1 cellular context compared by ENCODE assay signal in the genomic region with DNA sequence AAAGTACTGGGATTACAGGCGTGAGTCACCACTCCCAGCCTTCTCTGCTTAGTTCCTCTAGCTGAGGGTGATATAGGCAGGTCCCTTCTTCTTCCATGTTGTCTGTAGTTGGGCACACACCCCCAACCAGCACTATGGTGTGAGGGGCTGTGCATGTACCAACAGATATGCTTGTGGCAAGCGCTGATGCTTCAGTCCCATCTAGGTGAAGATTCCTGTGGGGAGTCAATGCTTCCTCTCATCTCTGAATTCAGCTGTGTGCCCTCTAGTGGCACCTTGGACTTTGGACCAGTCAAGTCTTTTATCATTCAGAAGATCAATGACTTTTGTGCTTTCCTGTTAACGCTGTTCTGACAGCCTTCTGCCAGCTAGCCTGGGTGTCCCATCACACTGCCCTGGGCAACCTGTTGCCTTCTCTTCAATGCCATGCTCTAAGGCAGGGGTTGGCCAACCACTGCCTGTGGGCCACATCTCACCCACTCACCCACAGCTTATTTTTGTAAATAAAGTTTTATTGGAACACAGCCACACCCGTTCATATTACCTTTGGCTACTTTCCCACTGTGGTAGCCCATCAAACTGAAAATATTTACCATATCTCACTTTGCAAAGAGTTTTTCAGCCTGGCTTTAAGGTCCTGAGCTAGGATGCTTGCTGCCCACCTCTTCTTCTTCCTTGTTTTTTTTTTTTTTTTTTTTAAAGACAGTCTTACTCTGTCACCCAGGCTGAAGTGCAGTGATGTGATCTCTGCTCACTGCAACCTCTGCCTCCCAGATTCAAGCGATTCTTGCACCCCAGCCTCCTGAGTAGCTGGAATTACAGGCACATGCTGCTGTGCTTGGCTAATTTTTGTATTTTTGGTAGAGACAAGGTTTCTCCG.
TF ChIP-seq lines count a peak whose summit lies in the region.

No MANE protein-coding gene starts in this region.

TF ChIP-seq in HepG2, 621 proteins besides CTCF, POLR2A, EP300 and RAD21 (continues in another document):
- no peak for TF ChIP-seq GTF2F1 (IDR thresholded peaks at IDR 0.05; ENCODE audit: low read length)
- TF ChIP-seq ZNF749 (CRISPR knock-in tag; IDR thresholded peaks at IDR 0.05; ENCODE audit: borderline replicate concordance), result no peak
- TF ChIP-seq CEBPG (CRISPR knock-in tag; IDR thresholded peaks at IDR 0.05), result no peak
- TF ChIP-seq ZNF451 (CRISPR knock-in tag; IDR thresholded peaks at IDR 0.05), result no peak
- TF ChIP-seq, protein P1, sequence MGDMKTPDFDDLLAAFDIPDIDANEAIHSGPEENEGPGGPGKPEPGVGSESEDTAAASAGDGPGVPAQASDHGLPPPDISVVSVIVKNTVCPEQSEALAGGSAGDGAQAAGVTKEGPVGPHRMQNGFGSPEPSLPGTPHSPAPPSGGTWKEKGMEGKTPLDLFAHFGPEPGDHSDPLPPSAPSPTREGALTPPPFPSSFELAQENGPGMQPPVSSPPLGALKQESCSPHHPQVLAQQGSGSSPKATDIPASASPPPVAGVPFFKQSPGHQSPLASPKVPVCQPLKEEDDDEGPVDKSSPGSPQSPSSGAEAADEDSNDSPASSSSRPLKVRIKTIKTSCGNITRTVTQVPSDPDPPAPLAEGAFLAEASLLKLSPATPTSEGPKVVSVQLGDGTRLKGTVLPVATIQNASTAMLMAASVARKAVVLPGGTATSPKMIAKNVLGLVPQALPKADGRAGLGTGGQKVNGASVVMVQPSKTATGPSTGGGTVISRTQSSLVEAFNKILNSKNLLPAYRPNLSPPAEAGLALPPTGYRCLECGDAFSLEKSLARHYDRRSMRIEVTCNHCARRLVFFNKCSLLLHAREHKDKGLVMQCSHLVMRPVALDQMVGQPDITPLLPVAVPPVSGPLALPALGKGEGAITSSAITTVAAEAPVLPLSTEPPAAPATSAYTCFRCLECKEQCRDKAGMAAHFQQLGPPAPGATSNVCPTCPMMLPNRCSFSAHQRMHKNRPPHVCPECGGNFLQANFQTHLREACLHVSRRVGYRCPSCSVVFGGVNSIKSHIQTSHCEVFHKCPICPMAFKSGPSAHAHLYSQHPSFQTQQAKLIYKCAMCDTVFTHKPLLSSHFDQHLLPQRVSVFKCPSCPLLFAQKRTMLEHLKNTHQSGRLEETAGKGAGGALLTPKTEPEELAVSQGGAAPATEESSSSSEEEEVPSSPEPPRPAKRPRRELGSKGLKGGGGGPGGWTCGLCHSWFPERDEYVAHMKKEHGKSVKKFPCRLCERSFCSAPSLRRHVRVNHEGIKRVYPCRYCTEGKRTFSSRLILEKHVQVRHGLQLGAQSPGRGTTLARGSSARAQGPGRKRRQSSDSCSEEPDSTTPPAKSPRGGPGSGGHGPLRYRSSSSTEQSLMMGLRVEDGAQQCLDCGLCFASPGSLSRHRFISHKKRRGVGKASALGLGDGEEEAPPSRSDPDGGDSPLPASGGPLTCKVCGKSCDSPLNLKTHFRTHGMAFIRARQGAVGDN (CRISPR knock-in tag; IDR thresholded peaks at IDR 0.05), result peak; percentile 31; the same call in 1 of the 2 replicates
- peak; percentile 37; the same call in 1 of the 2 replicates for TF ChIP-seq TBX2 (CRISPR knock-in tag; IDR thresholded peaks at IDR 0.05; ENCODE audit: borderline replicate concordance)
- TF ChIP-seq ONECUT2 (CRISPR knock-in tag; IDR thresholded peaks at IDR 0.05), result peak; percentile 31; the same call in 1 of the 2 replicates
- no peak for TF ChIP-seq ZZZ3 (CRISPR knock-in tag; IDR thresholded peaks at IDR 0.05; ENCODE audit: borderline replicate concordance)
- no peak for TF ChIP-seq ZSCAN21 (CRISPR knock-in tag; IDR thresholded peaks at IDR 0.05; ENCODE audit: borderline replicate concordance)
- TF ChIP-seq, protein P2, sequence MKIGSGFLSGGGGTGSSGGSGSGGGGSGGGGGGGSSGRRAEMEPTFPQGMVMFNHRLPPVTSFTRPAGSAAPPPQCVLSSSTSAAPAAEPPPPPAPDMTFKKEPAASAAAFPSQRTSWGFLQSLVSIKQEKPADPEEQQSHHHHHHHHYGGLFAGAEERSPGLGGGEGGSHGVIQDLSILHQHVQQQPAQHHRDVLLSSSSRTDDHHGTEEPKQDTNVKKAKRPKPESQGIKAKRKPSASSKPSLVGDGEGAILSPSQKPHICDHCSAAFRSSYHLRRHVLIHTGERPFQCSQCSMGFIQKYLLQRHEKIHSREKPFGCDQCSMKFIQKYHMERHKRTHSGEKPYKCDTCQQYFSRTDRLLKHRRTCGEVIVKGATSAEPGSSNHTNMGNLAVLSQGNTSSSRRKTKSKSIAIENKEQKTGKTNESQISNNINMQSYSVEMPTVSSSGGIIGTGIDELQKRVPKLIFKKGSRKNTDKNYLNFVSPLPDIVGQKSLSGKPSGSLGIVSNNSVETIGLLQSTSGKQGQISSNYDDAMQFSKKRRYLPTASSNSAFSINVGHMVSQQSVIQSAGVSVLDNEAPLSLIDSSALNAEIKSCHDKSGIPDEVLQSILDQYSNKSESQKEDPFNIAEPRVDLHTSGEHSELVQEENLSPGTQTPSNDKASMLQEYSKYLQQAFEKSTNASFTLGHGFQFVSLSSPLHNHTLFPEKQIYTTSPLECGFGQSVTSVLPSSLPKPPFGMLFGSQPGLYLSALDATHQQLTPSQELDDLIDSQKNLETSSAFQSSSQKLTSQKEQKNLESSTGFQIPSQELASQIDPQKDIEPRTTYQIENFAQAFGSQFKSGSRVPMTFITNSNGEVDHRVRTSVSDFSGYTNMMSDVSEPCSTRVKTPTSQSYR (CRISPR knock-in tag; IDR thresholded peaks at IDR 0.05; ENCODE audit: borderline replicate concordance), result no peak
- peak; percentile 68; the same call in 1 of the 2 replicates for TF ChIP-seq IRF2 (CRISPR knock-in tag; IDR thresholded peaks at IDR 0.05)
- 0 out of 2 replicates have a peak, but pooled peaks have one; percentile 18 for TF ChIP-seq ZNF792 (CRISPR knock-in tag; IDR thresholded peaks at IDR 0.05)
- TF ChIP-seq NR2F1 (CRISPR knock-in tag; IDR thresholded peaks at IDR 0.05), result peak in 1 of 2 experiments; percentile 49; a peak in 1 of 4 replicates
- TF ChIP-seq, protein P3, sequence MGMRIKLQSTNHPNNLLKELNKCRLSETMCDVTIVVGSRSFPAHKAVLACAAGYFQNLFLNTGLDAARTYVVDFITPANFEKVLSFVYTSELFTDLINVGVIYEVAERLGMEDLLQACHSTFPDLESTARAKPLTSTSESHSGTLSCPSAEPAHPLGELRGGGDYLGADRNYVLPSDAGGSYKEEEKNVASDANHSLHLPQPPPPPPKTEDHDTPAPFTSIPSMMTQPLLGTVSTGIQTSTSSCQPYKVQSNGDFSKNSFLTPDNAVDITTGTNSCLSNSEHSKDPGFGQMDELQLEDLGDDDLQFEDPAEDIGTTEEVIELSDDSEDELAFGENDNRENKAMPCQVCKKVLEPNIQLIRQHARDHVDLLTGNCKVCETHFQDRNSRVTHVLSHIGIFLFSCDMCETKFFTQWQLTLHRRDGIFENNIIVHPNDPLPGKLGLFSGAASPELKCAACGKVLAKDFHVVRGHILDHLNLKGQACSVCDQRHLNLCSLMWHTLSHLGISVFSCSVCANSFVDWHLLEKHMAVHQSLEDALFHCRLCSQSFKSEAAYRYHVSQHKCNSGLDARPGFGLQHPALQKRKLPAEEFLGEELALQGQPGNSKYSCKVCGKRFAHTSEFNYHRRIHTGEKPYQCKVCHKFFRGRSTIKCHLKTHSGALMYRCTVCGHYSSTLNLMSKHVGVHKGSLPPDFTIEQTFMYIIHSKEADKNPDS (CRISPR knock-in tag; IDR thresholded peaks at IDR 0.05), result 0 out of 2 replicates have a peak, but pooled peaks have one; percentile 5
- peak; percentile 93 for TF ChIP-seq ESRRA (CRISPR knock-in tag; IDR thresholded peaks at IDR 0.05; ENCODE audit: low read depth)
- TF ChIP-seq, protein P4, sequence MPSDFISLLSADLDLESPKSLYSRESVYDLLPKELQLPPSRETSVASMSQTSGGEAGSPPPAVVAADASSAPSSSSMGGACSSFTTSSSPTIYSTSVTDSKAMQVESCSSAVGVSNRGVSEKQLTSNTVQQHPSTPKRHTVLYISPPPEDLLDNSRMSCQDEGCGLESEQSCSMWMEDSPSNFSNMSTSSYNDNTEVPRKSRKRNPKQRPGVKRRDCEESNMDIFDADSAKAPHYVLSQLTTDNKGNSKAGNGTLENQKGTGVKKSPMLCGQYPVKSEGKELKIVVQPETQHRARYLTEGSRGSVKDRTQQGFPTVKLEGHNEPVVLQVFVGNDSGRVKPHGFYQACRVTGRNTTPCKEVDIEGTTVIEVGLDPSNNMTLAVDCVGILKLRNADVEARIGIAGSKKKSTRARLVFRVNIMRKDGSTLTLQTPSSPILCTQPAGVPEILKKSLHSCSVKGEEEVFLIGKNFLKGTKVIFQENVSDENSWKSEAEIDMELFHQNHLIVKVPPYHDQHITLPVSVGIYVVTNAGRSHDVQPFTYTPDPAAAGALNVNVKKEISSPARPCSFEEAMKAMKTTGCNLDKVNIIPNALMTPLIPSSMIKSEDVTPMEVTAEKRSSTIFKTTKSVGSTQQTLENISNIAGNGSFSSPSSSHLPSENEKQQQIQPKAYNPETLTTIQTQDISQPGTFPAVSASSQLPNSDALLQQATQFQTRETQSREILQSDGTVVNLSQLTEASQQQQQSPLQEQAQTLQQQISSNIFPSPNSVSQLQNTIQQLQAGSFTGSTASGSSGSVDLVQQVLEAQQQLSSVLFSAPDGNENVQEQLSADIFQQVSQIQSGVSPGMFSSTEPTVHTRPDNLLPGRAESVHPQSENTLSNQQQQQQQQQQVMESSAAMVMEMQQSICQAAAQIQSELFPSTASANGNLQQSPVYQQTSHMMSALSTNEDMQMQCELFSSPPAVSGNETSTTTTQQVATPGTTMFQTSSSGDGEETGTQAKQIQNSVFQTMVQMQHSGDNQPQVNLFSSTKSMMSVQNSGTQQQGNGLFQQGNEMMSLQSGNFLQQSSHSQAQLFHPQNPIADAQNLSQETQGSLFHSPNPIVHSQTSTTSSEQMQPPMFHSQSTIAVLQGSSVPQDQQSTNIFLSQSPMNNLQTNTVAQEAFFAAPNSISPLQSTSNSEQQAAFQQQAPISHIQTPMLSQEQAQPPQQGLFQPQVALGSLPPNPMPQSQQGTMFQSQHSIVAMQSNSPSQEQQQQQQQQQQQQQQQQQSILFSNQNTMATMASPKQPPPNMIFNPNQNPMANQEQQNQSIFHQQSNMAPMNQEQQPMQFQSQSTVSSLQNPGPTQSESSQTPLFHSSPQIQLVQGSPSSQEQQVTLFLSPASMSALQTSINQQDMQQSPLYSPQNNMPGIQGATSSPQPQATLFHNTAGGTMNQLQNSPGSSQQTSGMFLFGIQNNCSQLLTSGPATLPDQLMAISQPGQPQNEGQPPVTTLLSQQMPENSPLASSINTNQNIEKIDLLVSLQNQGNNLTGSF (CRISPR knock-in tag; IDR thresholded peaks at IDR 0.05), result no peak
- peak; percentile 54; the same call in 1 of the 2 replicates for TF ChIP-seq ZBTB38 (CRISPR knock-in tag; IDR thresholded peaks at IDR 0.05)
- no peak for TF ChIP-seq RFX3 (CRISPR knock-in tag; IDR thresholded peaks at IDR 0.05)
- TF ChIP-seq ZNF644 (CRISPR knock-in tag; IDR thresholded peaks at IDR 0.05; ENCODE audit: low read depth), result peak; percentile 84
- TF ChIP-seq XRCC5 (optimal IDR thresholded peaks at IDR 0.05; ENCODE audit: low read length), result no peak
- TF ChIP-seq, protein P5, sequence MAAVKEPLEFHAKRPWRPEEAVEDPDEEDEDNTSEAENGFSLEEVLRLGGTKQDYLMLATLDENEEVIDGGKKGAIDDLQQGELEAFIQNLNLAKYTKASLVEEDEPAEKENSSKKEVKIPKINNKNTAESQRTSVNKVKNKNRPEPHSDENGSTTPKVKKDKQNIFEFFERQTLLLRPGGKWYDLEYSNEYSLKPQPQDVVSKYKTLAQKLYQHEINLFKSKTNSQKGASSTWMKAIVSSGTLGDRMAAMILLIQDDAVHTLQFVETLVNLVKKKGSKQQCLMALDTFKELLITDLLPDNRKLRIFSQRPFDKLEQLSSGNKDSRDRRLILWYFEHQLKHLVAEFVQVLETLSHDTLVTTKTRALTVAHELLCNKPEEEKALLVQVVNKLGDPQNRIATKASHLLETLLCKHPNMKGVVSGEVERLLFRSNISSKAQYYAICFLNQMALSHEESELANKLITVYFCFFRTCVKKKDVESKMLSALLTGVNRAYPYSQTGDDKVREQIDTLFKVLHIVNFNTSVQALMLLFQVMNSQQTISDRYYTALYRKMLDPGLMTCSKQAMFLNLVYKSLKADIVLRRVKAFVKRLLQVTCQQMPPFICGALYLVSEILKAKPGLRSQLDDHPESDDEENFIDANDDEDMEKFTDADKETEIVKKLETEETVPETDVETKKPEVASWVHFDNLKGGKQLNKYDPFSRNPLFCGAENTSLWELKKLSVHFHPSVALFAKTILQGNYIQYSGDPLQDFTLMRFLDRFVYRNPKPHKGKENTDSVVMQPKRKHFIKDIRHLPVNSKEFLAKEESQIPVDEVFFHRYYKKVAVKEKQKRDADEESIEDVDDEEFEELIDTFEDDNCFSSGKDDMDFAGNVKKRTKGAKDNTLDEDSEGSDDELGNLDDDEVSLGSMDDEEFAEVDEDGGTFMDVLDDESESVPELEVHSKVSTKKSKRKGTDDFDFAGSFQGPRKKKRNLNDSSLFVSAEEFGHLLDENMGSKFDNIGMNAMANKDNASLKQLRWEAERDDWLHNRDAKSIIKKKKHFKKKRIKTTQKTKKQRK (IDR thresholded peaks at IDR 0.05; ENCODE audit: low read length), result no peak
- 0 out of 2 replicates have a peak, but pooled peaks have one; percentile 24 for TF ChIP-seq HOXA5 (CRISPR knock-in tag; IDR thresholded peaks at IDR 0.05)
- peak; percentile 65 for TF ChIP-seq ZKSCAN8 (CRISPR knock-in tag; IDR thresholded peaks at IDR 0.05; ENCODE audit: borderline replicate concordance)
- TF ChIP-seq GABPA (IDR thresholded peaks at IDR 0.05; ENCODE audit: low read depth, low read length), result no peak
- no peak for TF ChIP-seq GABPA (CRISPR knock-in tag; IDR thresholded peaks at IDR 0.05; ENCODE audit: low read depth)
